19 cellular contexts compared by ENCODE assay signal in genomic region chr12:45946435-45946834, GRCh38. TPM values are rescaled to one million over a fixed set of nuclear protein-coding genes. Genes with fewer than 3 reads are reported as not detected.
DNase-seq lines count a peak whose midpoint lies in the region; ATAC-seq lines count a peak whose summit lies in the region.
"Had no signal": no experiment of that assay in that cellular context is flagged by ENCODE, and none has a peak within 500 bp of the region (broad histone marks: within the 10 kb centered on the region; RNA-seq: fewer than 3 reads in every experiment).

No MANE protein-coding gene starts in this region.

- no peak overlapping the region for H3K14ac ChIP-seq in mesenchymal stem cell (ENCODE audit: low read length in 2 of 2)

- H3K27ac Mint-ChIP-seq in CD4-positive, CD25-positive, alpha-beta regulatory T cell: peak overlapping the region in 2 of 3 donors; percentile 21 to 42
- H3K27ac Mint-ChIP-seq: CD8-positive, alpha-beta T cell had no signal

- no peak for ATAC-seq in CD4-positive, CD25-positive, alpha-beta regulatory T cell (ENCODE audit: low read depth in 2 of 2)
- ATAC-seq in GM19463 (IDR thresholded peaks at IDR 0.05; ENCODE audit: unreplicated experiment): no peak
- ATAC-seq in HG03354 (IDR thresholded peaks at IDR 0.05; ENCODE audit: poor library complexity, severe bottlenecking, unreplicated experiment): no peak
- ATAC-seq: CD8-positive, alpha-beta T cell; GM12878 had no signal

- H3K9ac ChIP-seq in mesenchymal stem cell (ENCODE audit: low read length): no peak overlapping the region
- H3K9ac ChIP-seq: BLaER1, GM23248 had no signal

- H4K91ac ChIP-seq in mesenchymal stem cell (ENCODE audit: low read length): no peak overlapping the region

- H3K4ac ChIP-seq in mesenchymal stem cell (ENCODE audit: low read depth in 1 of 2, low read length in 2 of 2): no peak overlapping the region

- no peak overlapping the region for H2AK5ac ChIP-seq in mesenchymal stem cell (ENCODE audit: low read length, severe bottlenecking)

- intact Hi-C loops in posterior cingulate gyrus (cut with DNase I): no loop called here

- H3K27ac ChIP-seq in CD4-positive, CD25-positive, alpha-beta regulatory T cell (ENCODE audit: insufficient read depth, low read length, poor library complexity, severe bottlenecking): no peak overlapping the region
- peak overlapping the region; percentile 85 for H3K27ac ChIP-seq in mesenchymal stem cell (ENCODE audit: low read length, poor library complexity, severe bottlenecking)
- H3K27ac ChIP-seq: BLaER1, GM23248, HL-60 had no signal

- H3K4me1 Mint-ChIP-seq in CD4-positive, CD25-positive, alpha-beta regulatory T cell: peaks cover 16 to 45% (median 31%) of the 10 kb centered on the region in 4 donors
- H3K4me1 Mint-ChIP-seq: CD14-positive monocyte had no signal

- H3K36me3 ChIP-seq in CD4-positive, CD25-positive, alpha-beta regulatory T cell (ENCODE audit: control insufficient read depth, insufficient read depth, low read length): peaks cover 75% of the 10 kb centered on the region
- peaks cover 3 to 96% of the 10 kb centered on the region in 2 experiments for H3K36me3 ChIP-seq in mesenchymal stem cell (ENCODE audit: control insufficient read depth in 1 of 2, insufficient read depth in 2 of 2, low read depth in 1 of 2, low read length in 2 of 2)

- H2AFZ ChIP-seq in mesenchymal stem cell (ENCODE audit: low read depth, low read length): no peak overlapping the region
- H2AFZ ChIP-seq: GM23248 had no signal

- H4K8ac ChIP-seq in mesenchymal stem cell (ENCODE audit: low read length): no peak overlapping the region

- H2BK5ac ChIP-seq in mesenchymal stem cell (ENCODE audit: low read depth, low read length, poor library complexity, severe bottlenecking): no peak overlapping the region

- H3K4me3 ChIP-seq in CD4-positive, CD25-positive, alpha-beta regulatory T cell (ENCODE audit: low read depth, low read length): no peak overlapping the region
- no peak overlapping the region for H3K4me3 ChIP-seq in mesenchymal stem cell (ENCODE audit: insufficient read depth in 1 of 2, low read depth in 1 of 2, low read length in 2 of 2)
- H3K4me3 ChIP-seq: BLaER1, GM12878, GM23248, HAP-1 had no signal

- H2BK120ac ChIP-seq in mesenchymal stem cell (ENCODE audit: low read depth, low read length): no peak overlapping the region

- no peaks in the 10 kb centered on the region for H3K27me3 Mint-ChIP-seq in CD4-positive, CD25-positive, alpha-beta regulatory T cell

- no peak overlapping the region for H3K23ac ChIP-seq in mesenchymal stem cell (ENCODE audit: low read length in 2 of 2)

- H3K4me2 ChIP-seq in mesenchymal stem cell (ENCODE audit: low read length, poor library complexity, severe bottlenecking): no peak overlapping the region
- H3K4me2 ChIP-seq: BLaER1 had no signal

- 100% methylated on average over 1 of the region's 1 CpG for WGBS in mesenchymal stem cell

- no peak overlapping the region for H2BK12ac ChIP-seq in mesenchymal stem cell (ENCODE audit: low read length in 2 of 2)

- no peak overlapping the region for H3K4me3 Mint-ChIP-seq in CD4-positive, CD25-positive, alpha-beta regulatory T cell
- H3K4me3 Mint-ChIP-seq: CD14-positive monocyte; CD8-positive, alpha-beta T cell had no signal

- no peaks in the 10 kb centered on the region for H3K27me3 ChIP-seq in CD4-positive, CD25-positive, alpha-beta regulatory T cell (ENCODE audit: control insufficient read depth, insufficient read depth, low read length)
- no peaks in the 10 kb centered on the region for H3K27me3 ChIP-seq in mesenchymal stem cell (ENCODE audit: control insufficient read depth in 1 of 2, insufficient read depth in 1 of 2, low read length in 2 of 2)
- H3K27me3 ChIP-seq: BLaER1 had no signal

- no peak for DNase-seq in CD4-positive, CD25-positive, alpha-beta regulatory T cell
- DNase-seq in NCI-H226 (peak; percentile 78), astrocyte of the hippocampus (ENCODE audit: low read depth, low spot score) (peak; percentile 10), mesenchymal stem cell (no peak), posterior cingulate gyrus (no peak)
- DNase-seq: 8988T; Calu3; CD8-positive, alpha-beta T cell; DMS 273 treated with DMSO at 0.1 percent for 48 hours; DMS53; DND-41 had no signal

- no peak overlapping the region for H3K18ac ChIP-seq in mesenchymal stem cell (ENCODE audit: low read depth in 1 of 2, low read length in 2 of 2)

- H3K79me1 ChIP-seq in mesenchymal stem cell (replicated peaks; ENCODE audit: low read length, poor library complexity, severe bottlenecking): peaks cover 6% of the 10 kb centered on the region

- H3K9me3 ChIP-seq in CD4-positive, CD25-positive, alpha-beta regulatory T cell (ENCODE audit: control insufficient read depth in 2 of 2, low read length in 2 of 2): no peaks in the 10 kb centered on the region
- H3K9me3 ChIP-seq in mesenchymal stem cell (ENCODE audit: control insufficient read depth, low read length): no peaks in the 10 kb centered on the region
- H3K9me3 ChIP-seq: BLaER1, HAP-1 had no signal

- H2BK15ac ChIP-seq in mesenchymal stem cell (ENCODE audit: low read depth, poor library complexity, severe bottlenecking): no peak overlapping the region

- no peaks in the 10 kb centered on the region for H3K4me1 ChIP-seq in CD4-positive, CD25-positive, alpha-beta regulatory T cell (ENCODE audit: control insufficient read depth, insufficient read depth, low read length, poor library complexity, severe bottlenecking)
- peaks cover 9% of the 10 kb centered on the region for H3K4me1 ChIP-seq in mesenchymal stem cell (ENCODE audit: control insufficient read depth, insufficient read depth, low read depth, low read length)
- H3K4me1 ChIP-seq: BLaER1, HAP-1 had no signal

- peaks cover 0 to 2% (median 0%) of the 10 kb centered on the region in 7 donors for H3K9me3 Mint-ChIP-seq in CD4-positive, CD25-positive, alpha-beta regulatory T cell
- H3K9me3 Mint-ChIP-seq: CD14-positive monocyte; CD8-positive, alpha-beta T cell had no signal

- H3K36me3 Mint-ChIP-seq in CD4-positive, CD25-positive, alpha-beta regulatory T cell: peaks cover 61% of the 10 kb centered on the region

RNA-seq across cellular contexts. Expression of gene SCAF11, which starts 43.9 kb away (rescaled TPM):
- total RNA-seq in CD4-positive, CD25-positive, alpha-beta regulatory T cell: 171 TPM
- 10 to 100 TPM; 81.5 to 97.2 (median 83.7) TPM for polyA plus RNA-seq in CD4-positive, CD25-positive, alpha-beta regulatory T cell
- 53.8 TPM for polyA plus RNA-seq in mesenchymal stem cell (2013, experiment 1 of 2)
- polyA plus RNA-seq in mesenchymal stem cell (2013, experiment 2 of 2): 55.9 TPM

Comparison
In these comparisons a context has a peak if more than half of its experiments do, and no peak if none do; other contexts are left out.
1. DNase-seq: peak in NCI-H226 (single experiment) and astrocyte of the hippocampus (single experiment); none in CD4-positive, CD25-positive, alpha-beta regulatory T cell (0 of 3), mesenchymal stem cell (single experiment) and posterior cingulate gyrus (0 of 10).